22 cellular contexts compared by ENCODE assay signal in genomic region chrX:34382416-34382815, GRCh38.
DNase-seq lines count a peak whose midpoint lies in the region; ATAC-seq and TF ChIP-seq lines count a peak whose summit lies in the region.
"Had no signal": no experiment of that assay in that cellular context is flagged by ENCODE, and none has a peak within 500 bp of the region (broad histone marks: within the 10 kb centered on the region; RNA-seq: fewer than 3 reads in every experiment).

No MANE protein-coding gene starts in this region.

- no peak overlapping the region for H3K9ac ChIP-seq in mammary epithelial cell (ENCODE audit: insufficient read depth, low read length)

- no peaks in the 10 kb centered on the region for H3K9me3 ChIP-seq in mammary epithelial cell (replicated peaks; ENCODE audit: insufficient read depth, low read length)
- H3K9me3 ChIP-seq: left ventricle myocardium inferior, mucosa of descending colon, transverse colon had no signal

- intact Hi-C loops in mammary epithelial cell (cut with micrococcal nuclease): no loop called here

- H4K20me1 ChIP-seq in mammary epithelial cell (ENCODE audit: insufficient read depth, low read length): no peaks in the 10 kb centered on the region

- CTCF ChIA-PET in mammary epithelial cell (lab: Charles Lee; ENCODE audit: low non-redundant PET): no interaction called here
- CTCF ChIA-PET in activated CD4-positive, alpha-beta memory T cell treated with anti-CD3 and anti-CD28 coated beads, Interleukin-2, amount 10 ng/mL, durations not matched to agents 7 days and 5 days (lab: Charles Lee): no interaction called here

- H2AFZ ChIP-seq in mammary epithelial cell (ENCODE audit: low read depth, low read length): no peak overlapping the region

- POLR2A ChIA-PET in activated CD4-positive, alpha-beta memory T cell treated with anti-CD3 and anti-CD28 coated beads, Interleukin-2, amount 10 ng/mL, durations not matched to agents 7 days and 5 days (lab: Charles Lee): no interaction called here

- H3K4me3 ChIP-seq in mammary epithelial cell (replicated peaks in 1 of 3; ENCODE audit: insufficient read depth in 1 of 3, low read depth in 2 of 3, low read length in 3 of 3): no peak overlapping the region
- H3K4me3 ChIP-seq: left ventricle myocardium inferior, mucosa of descending colon, transverse colon had no signal

- peak; percentile 49 for DNase-seq in A172 (ENCODE audit: low spot score)
- peak; percentile 56 for DNase-seq in HT1080 (ENCODE audit: low read depth)
- DNase-seq in mammary epithelial cell: peak; percentile 4
- DNase-seq in foreskin melanocyte: peak; percentile 78
- DNase-seq in activated CD4-positive, alpha-beta memory T cell treated with anti-CD3 and anti-CD28 coated beads, Interleukin-2, amount 10 ng/mL, durations not matched to agents 7 days and 5 days: no peak
- no peak for DNase-seq in NCI-H82 (lab: John Stamatoyannopoulos, UW)
- DNase-seq: activated CD4-positive, alpha-beta T cell treated with anti-CD3 and anti-CD28 coated beads for 1 hour; activated naive CD8-positive, alpha-beta T cell treated with anti-CD3 and anti-CD28 coated beads for 36 hours; CD4-positive, CD25-positive, alpha-beta regulatory T cell; cerebellar nuclear complex; DND-41; endodermal cell; left ventricle myocardium inferior; NCI-H1105 treated with DMSO at 0.1 percent for 48 hours; NCI-H748 treated with DMSO at 0.1 percent for 48 hours; stimulated activated naive CD4-positive, alpha-beta T cell; T1000; transverse colon had no signal

- no peak for ATAC-seq in HG02973 (IDR thresholded peaks at IDR 0.05; ENCODE audit: unreplicated experiment)
- no peak for ATAC-seq in GM19324 (IDR thresholded peaks at IDR 0.05; ENCODE audit: low FRiP score, unreplicated experiment)
- ATAC-seq: mucosa of descending colon, Panc1 had no signal

- peaks cover 1% of the 10 kb centered on the region for H3K27me3 ChIP-seq in mammary epithelial cell (ENCODE audit: insufficient read depth, low read length)
- H3K27me3 ChIP-seq: transverse colon had no signal

- no peaks in the 10 kb centered on the region for H3K36me3 ChIP-seq in mammary epithelial cell (ENCODE audit: insufficient read depth, low read length)
- H3K36me3 ChIP-seq: left ventricle myocardium inferior, transverse colon had no signal

- H3K27ac ChIP-seq in mammary epithelial cell (ENCODE audit: insufficient read depth, low read depth, low read length): no peak overlapping the region
- H3K27ac ChIP-seq: left ventricle myocardium inferior, transverse colon had no signal

- no peak overlapping the region for H3K27ac Mint-ChIP-seq in activated CD4-positive, alpha-beta memory T cell treated with anti-CD3 and anti-CD28 coated beads, Interleukin-2, amount 10 ng/mL, durations not matched to agents 7 days and 5 days
- H3K27ac Mint-ChIP-seq: activated naive CD8-positive, alpha-beta T cell treated with anti-CD3 and anti-CD28 coated beads for 36 hours; CD4-positive, CD25-positive, alpha-beta regulatory T cell; endodermal cell had no signal

- no peaks in the 10 kb centered on the region for H3K79me2 ChIP-seq in mammary epithelial cell (ENCODE audit: insufficient read depth, low read length)

- BruUV-seq in mammary epithelial cell (replicated peaks; lab: Mats Ljungman, UMichigan): no TSS peak

- H3K4me2 ChIP-seq in mammary epithelial cell (ENCODE audit: insufficient read depth, low read depth, low read length): no peak overlapping the region

- no peak for TF ChIP-seq CTCF in mammary epithelial cell (conservative IDR thresholded peaks at IDR 0.05 in 1 of 2, IDR thresholded peaks at IDR 0.05 in 1 of 2; ENCODE audit: extremely low read depth in 1 of 2, insufficient read depth in 1 of 2, low read depth in 1 of 2, low read length in 2 of 2)

- H3K4me3 Mint-ChIP-seq in activated CD4-positive, alpha-beta memory T cell treated with anti-CD3 and anti-CD28 coated beads, Interleukin-2, amount 10 ng/mL, durations not matched to agents 7 days and 5 days: no peak overlapping the region
- H3K4me3 Mint-ChIP-seq: activated naive CD8-positive, alpha-beta T cell treated with anti-CD3 and anti-CD28 coated beads for 36 hours; CD4-positive, CD25-positive, alpha-beta regulatory T cell; endodermal cell had no signal

- dilution Hi-C loops in mammary epithelial cell (cut with HindIII; ENCODE audit: low sequenced_read_pairs): no loop called here

- in situ Hi-C loops in mammary epithelial cell (cut with MboI; ENCODE audit: low sequenced_read_pairs in 2 of 2): no loop called here

- no peaks in the 10 kb centered on the region for H3K9me3 Mint-ChIP-seq in activated CD4-positive, alpha-beta memory T cell treated with anti-CD3 and anti-CD28 coated beads, Interleukin-2, amount 10 ng/mL, durations not matched to agents 7 days and 5 days
- H3K9me3 Mint-ChIP-seq: activated naive CD8-positive, alpha-beta T cell treated with anti-CD3 and anti-CD28 coated beads for 36 hours; endodermal cell had no signal

- no peaks in the 10 kb centered on the region for H3K4me1 ChIP-seq in mammary epithelial cell (ENCODE audit: insufficient read depth, low read length)
- H3K4me1 ChIP-seq: left ventricle myocardium inferior, transverse colon had no signal

- no peaks in the 10 kb centered on the region for H3K27me3 Mint-ChIP-seq in activated CD4-positive, alpha-beta memory T cell treated with anti-CD3 and anti-CD28 coated beads, Interleukin-2, amount 10 ng/mL, durations not matched to agents 7 days and 5 days
- H3K27me3 Mint-ChIP-seq: activated naive CD8-positive, alpha-beta T cell treated with anti-CD3 and anti-CD28 coated beads for 36 hours; CD4-positive, CD25-positive, alpha-beta regulatory T cell had no signal

- H3K36me3 Mint-ChIP-seq in activated CD4-positive, alpha-beta memory T cell treated with anti-CD3 and anti-CD28 coated beads, Interleukin-2, amount 10 ng/mL, durations not matched to agents 7 days and 5 days (ENCODE audit: low read depth): no peaks in the 10 kb centered on the region
- H3K36me3 Mint-ChIP-seq: activated naive CD8-positive, alpha-beta T cell treated with anti-CD3 and anti-CD28 coated beads for 36 hours; CD4-positive, CD25-positive, alpha-beta regulatory T cell had no signal

- H3K4me1 Mint-ChIP-seq in activated CD4-positive, alpha-beta memory T cell treated with anti-CD3 and anti-CD28 coated beads, Interleukin-2, amount 10 ng/mL, durations not matched to agents 7 days and 5 days: no peaks in the 10 kb centered on the region
- H3K4me1 Mint-ChIP-seq: activated naive CD8-positive, alpha-beta T cell treated with anti-CD3 and anti-CD28 coated beads for 36 hours; CD4-positive, CD25-positive, alpha-beta regulatory T cell had no signal

- 29% methylated on average over 2 of the region's 2 CpGs for WGBS in mammary epithelial cell (ENCODE audit: low coverage, missing lambda C conversion rate)

Comparison
In these comparisons a context has a peak if more than half of its experiments do, and no peak if none do; other contexts are left out.
1. DNase-seq: peak in A172 (single experiment), HT1080 (single experiment), mammary epithelial cell (single experiment) and foreskin melanocyte (single experiment); none in activated CD4-positive, alpha-beta memory T cell treated with anti-CD3 and anti-CD28 coated beads, Interleukin-2, amount 10 ng/mL, durations not matched to agents 7 days and 5 days (single experiment) and NCI-H82 (single experiment).